ENCODE assay signal across 9 cellular contexts in genomic region chr7:960972-961371, GRCh38. TPM values are rescaled to one million over a fixed set of nuclear protein-coding genes. Genes with fewer than 3 reads are reported as not detected.
"Had no signal": no experiment of that assay in that cellular context is flagged by ENCODE, and none has a peak within 500 bp of the region (broad histone marks: within the 10 kb centered on the region; RNA-seq: fewer than 3 reads in every experiment).

No MANE protein-coding gene starts in this region.

RNA-seq across cellular contexts. Expression of gene CYP2W1, which starts 22.0 kb away (rescaled TPM):
- total RNA-seq: activated CD4-positive, alpha-beta memory T cell treated with anti-CD3 and anti-CD28 coated beads, Interleukin-2, amount 10 ng/mL, durations not matched to agents 7 days and 5 days; activated CD4-positive, alpha-beta T cell treated with anti-CD3 and anti-CD28 coated beads, Interleukin-2, amount 10 ng/mL, durations not matched to agents 24 days and 14 days; ascending aorta; endothelial cell of umbilical vein; gastrocnemius medialis; heart right ventricle; left lung; T-helper 17 cell had no signal
- polyA plus RNA-seq: endothelial cell of umbilical vein, heart right ventricle, neural cell had no signal
